In the genomic region with DNA sequence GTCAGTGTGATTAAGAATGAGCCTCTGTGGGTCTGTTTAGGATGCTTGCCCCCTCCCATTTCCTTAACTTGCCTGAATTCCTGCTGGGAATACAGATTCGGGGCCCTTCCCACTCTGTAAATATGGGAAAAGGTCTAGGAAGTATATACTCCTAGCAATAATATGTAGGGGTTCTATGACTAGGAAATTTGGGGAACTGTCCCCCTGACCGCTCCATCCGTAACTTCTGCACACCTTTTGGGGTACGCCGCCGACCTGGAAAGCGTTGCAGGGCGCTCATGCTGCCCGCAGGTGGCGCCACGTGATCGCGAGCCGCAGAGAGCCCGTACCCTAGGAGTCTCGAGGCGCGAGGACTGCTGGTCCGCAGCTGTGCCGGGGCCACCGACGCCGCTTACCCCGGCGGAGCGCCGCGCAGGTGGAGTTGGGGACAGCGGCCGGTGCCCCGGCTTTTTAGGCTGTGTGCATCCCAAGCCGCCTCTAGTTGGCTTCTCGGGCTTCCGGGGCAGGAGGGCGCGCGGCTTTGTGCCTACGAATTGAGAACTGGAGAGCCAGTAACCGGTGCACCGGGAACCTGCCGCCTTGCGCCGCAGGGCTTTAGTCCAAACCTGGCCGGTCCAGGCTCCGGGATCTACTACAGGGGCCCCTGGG, we compare ENCODE assay signal across 8 cellular contexts. TPM values are rescaled to one million over a fixed set of nuclear protein-coding genes. Genes with fewer than 3 reads are reported as not detected.
A peak's percentile ranks its signal among the peaks of the same experiment; 100 is the strongest.
DNase-seq lines count a peak whose midpoint lies in the region; ATAC-seq and TF ChIP-seq lines count a peak whose summit lies in the region.

No MANE protein-coding gene starts in this region.

- no peaks in the 10 kb centered on the region for H3K9me3 ChIP-seq in right lobe of liver

- TF ChIP-seq POLR2A in right lobe of liver (IDR thresholded peaks at IDR 0.05): peak; percentile 46

- WGBS in right lobe of liver (ENCODE audit: insufficient coverage, low coverage, low lambda C conversion rate, missing lambda C conversion rate): 0% methylated on average over 1 of the region's 45 CpGs

- H3K27me3 ChIP-seq in right lobe of liver: no peaks in the 10 kb centered on the region

- peaks cover 18% of the 10 kb centered on the region for H3K36me3 Mint-ChIP-seq in dendritic cell treated with granulocyte-macrophage colony-stimulating factor and Interleukin-4, amounts not matched to agents 40 ng/mL and 50 ng/mL, for 4 days (ENCODE audit: low read depth)

- peak; percentile 95 to 99 (median 98) for TF ChIP-seq CTCF in right lobe of liver (IDR thresholded peaks at IDR 0.05)

- no peaks in the 10 kb centered on the region for H3K36me3 ChIP-seq in right lobe of liver

- H3K4me3 Mint-ChIP-seq in dendritic cell treated with granulocyte-macrophage colony-stimulating factor and Interleukin-4, amounts not matched to agents 40 ng/mL and 50 ng/mL, for 4 days: peak overlapping the region; percentile 99

- ATAC-seq in HG02981 (IDR thresholded peaks at IDR 0.05; ENCODE audit: unreplicated experiment) (peak; percentile 32), right lobe of liver (peak; percentile 72 to 80 (median 75))

- peak overlapping the region; percentile 88 to 95 (median 90) for H3K4me3 ChIP-seq in right lobe of liver

- intact Hi-C loops in dendritic cell treated with granulocyte-macrophage colony-stimulating factor and Interleukin-4, amounts not matched to agents 40 ng/mL and 50 ng/mL, for 4 days (cut with micrococcal nuclease): loop anchor here (1.0 to 5.0 kb wide), 3 partner anchors 152 to 327 kb away; a partner anchor contains a TSS
- intact Hi-C loops in right lobe of liver (cut with DNase I): loop anchor here (5.0 to 10.0 kb wide), 2 partner anchors 150 to 327 kb away; a partner anchor contains a TSS

- peak overlapping the region; percentile 83 to 90 (median 85) for H3K27ac ChIP-seq in right lobe of liver

- peak overlapping the region; percentile 95 for H3K27ac Mint-ChIP-seq in dendritic cell treated with granulocyte-macrophage colony-stimulating factor and Interleukin-4, amounts not matched to agents 40 ng/mL and 50 ng/mL, for 4 days

- peaks cover 39% of the 10 kb centered on the region for H3K27me3 Mint-ChIP-seq in dendritic cell treated with granulocyte-macrophage colony-stimulating factor and Interleukin-4, amounts not matched to agents 40 ng/mL and 50 ng/mL, for 4 days

- peaks cover 52% of the 10 kb centered on the region for H3K4me1 Mint-ChIP-seq in dendritic cell treated with granulocyte-macrophage colony-stimulating factor and Interleukin-4, amounts not matched to agents 40 ng/mL and 50 ng/mL, for 4 days (ENCODE audit: low read depth)

- DNase-seq in NK-92 treated with Interleukin-12 subunit alpha and Interleukin-12 subunit beta, amount 100 ng/mL, for 24 hours (lab: John Stamatoyannopoulos, UW): peak; percentile 69
- DNase-seq in NK-92 (lab: John Stamatoyannopoulos, UW; ENCODE audit: unreplicated experiment) (no peak), NCI-H2196 treated with DMSO at 0.1 percent for 48 hours (lab: John Stamatoyannopoulos, UW; ENCODE audit: unreplicated experiment) (peak; percentile 40), right lobe of liver (peak; percentile 84 to 91 (median 85))
- DNase-seq in activated CD4-positive, alpha-beta T cell treated with anti-CD3 and anti-CD28 coated beads, Interleukin-2, amount 50 U/mL, for 1 hour: peak; percentile 81
- DNase-seq in stimulated activated CD4-positive, alpha-beta T cell treated with anti-CD3 and anti-CD28 coated beads, Interleukin-2, amount 100 ng/mL, for 4 hours (ENCODE audit: low read depth): peak; percentile 72

- H3K9me3 Mint-ChIP-seq in dendritic cell treated with granulocyte-macrophage colony-stimulating factor and Interleukin-4, amounts not matched to agents 40 ng/mL and 50 ng/mL, for 4 days: no peaks in the 10 kb centered on the region

- H3K4me1 ChIP-seq in right lobe of liver: peaks cover 0 to 27% (median 5%) of the 10 kb centered on the region in 4 donors

RNA-seq across cellular contexts. Expression of a gene that starts 0.7 kb away (rescaled TPM):
- total RNA-seq in right lobe of liver: 1 to 10 TPM; 5.2 to 7.6 (median 6.5) TPM

RNA-seq across cellular contexts. Expression of a gene that starts 48.2 kb away (rescaled TPM):
- 10 to 100 TPM in 4 of 6 experiments, 1 to 10 TPM in 2; 5.3 to 23.2 (median 14.4) TPM for total RNA-seq in right lobe of liver
